22 cellular contexts compared by ENCODE assay signal in genomic region chr18:653512-653911, GRCh38. TPM values are rescaled to one million over a fixed set of nuclear protein-coding genes. Genes with fewer than 3 reads are reported as not detected.
DNase-seq lines count a peak whose midpoint lies in the region; ATAC-seq, FAIRE-seq and TF ChIP-seq lines count a peak whose summit lies in the region.
"Had no signal": no experiment of that assay in that cellular context is flagged by ENCODE, and none has a peak within 500 bp of the region (broad histone marks: within the 10 kb centered on the region; RNA-seq: fewer than 3 reads in every experiment).

No MANE protein-coding gene starts in this region.

- H3K36me3 Mint-ChIP-seq in activated CD4-positive, alpha-beta T cell treated with anti-CD3 and anti-CD28 coated beads, Interleukin-2, amount 10 ng/mL, durations not matched to agents 24 days and 14 days (ENCODE audit: low read depth), result peaks cover 6% of the 10 kb centered on the region
- peaks cover 15% of the 10 kb centered on the region in 2 donors for H3K36me3 Mint-ChIP-seq in activated naive CD4-positive, alpha-beta T cell treated with anti-CD3 and anti-CD28 coated beads, Interleukin-2, amount 50 U/mL, for 72 hours
- H3K36me3 Mint-ChIP-seq: T-cell had no signal

- H3K4me1 ChIP-seq in K562 (replicated peaks in 1 of 2; ENCODE audit: control insufficient read depth in 2 of 2, insufficient read depth in 2 of 2, low read length in 2 of 2), result peaks cover 17 to 27% of the 10 kb centered on the region in 2 experiments

- H3K79me2 ChIP-seq in K562 (ENCODE audit: control insufficient read depth, insufficient read depth, low read length), result peaks cover 38% of the 10 kb centered on the region

- no peaks in the 10 kb centered on the region for H3K27me3 Mint-ChIP-seq in activated CD4-positive, alpha-beta T cell treated with anti-CD3 and anti-CD28 coated beads, Interleukin-2, amount 10 ng/mL, durations not matched to agents 24 days and 14 days

- no peak overlapping the region for H3K4me2 ChIP-seq in K562 (ENCODE audit: insufficient read depth, low read length)
- H3K4me2 ChIP-seq: BLaER1 treated with 17β-estradiol and CSF1 and Interleukin-3, amounts not matched to agents 10 nM and 100 nM had no signal

- FAIRE-seq in K562 (lab: Jason Lieb, UNC), result no peak

- in situ Hi-C loops in K562 (cut with MboI), result no loop called here

- no peaks in the 10 kb centered on the region; the same call in 2 of the 3 replicates for H3K36me3 ChIP-seq in K562 (ENCODE audit: control insufficient read depth, insufficient read depth, low read length)
- H3K36me3 ChIP-seq: BLaER1 treated with 17β-estradiol and CSF1 and Interleukin-3, amounts not matched to agents 10 nM and 100 nM; SJCRH30 had no signal

- peak; percentile 27 for DNase-seq in activated CD4-positive, alpha-beta T cell treated with anti-CD3 and anti-CD28 coated beads, Interleukin-2, amount 10 ng/mL, durations not matched to agents 24 days and 14 days
- DNase-seq in activated CD4-positive, alpha-beta T cell treated with anti-CD3 and anti-CD28 coated beads for 48 hours, result no peak
- DNase-seq in NCI-H146 treated with DMSO at 0.1 percent for 48 hours (lab: John Stamatoyannopoulos, UW; ENCODE audit: unreplicated experiment) (peak; percentile 36), K562 (ENCODE audit: extremely low read depth in 1 of 4, low spot score in 3 of 4) (no peak)
- DNase-seq in activated naive CD4-positive, alpha-beta T cell treated with anti-CD3 and anti-CD28 coated beads, Interleukin-2, amount 50 U/mL, for 72 hours (ENCODE audit: low spot score in 2 of 2), result no peak
- DNase-seq: CD4-positive, alpha-beta T cell; DMS53; GOT3; NCI-H1092 treated with DMSO at 0.1 percent for 48 hours; NCI-H1436 treated with DMSO at 0.1 percent for 48 hours; NCI-H2029; NCI-H446; NCI-H526 treated with DMSO at 0.1 percent for 48 hours; PC-3; SJCRH30; T-cell had no signal

- no peak overlapping the region for H3K27ac Mint-ChIP-seq in activated CD4-positive, alpha-beta T cell treated with anti-CD3 and anti-CD28 coated beads, Interleukin-2, amount 10 ng/mL, durations not matched to agents 24 days and 14 days
- no peak overlapping the region for H3K27ac Mint-ChIP-seq in activated naive CD4-positive, alpha-beta T cell treated with anti-CD3 and anti-CD28 coated beads, Interleukin-2, amount 50 U/mL, for 72 hours
- H3K27ac Mint-ChIP-seq: CD4-positive, alpha-beta T cell; T-cell had no signal

- no peak overlapping the region for H2AFZ ChIP-seq in K562 (ENCODE audit: low read depth, low read length)

- no peaks in the 10 kb centered on the region for H4K20me1 ChIP-seq in K562 (replicated peaks; ENCODE audit: control insufficient read depth, insufficient read depth, low read length)
- H4K20me1 ChIP-seq: BLaER1 treated with 17β-estradiol and CSF1 and Interleukin-3, amounts not matched to agents 10 nM and 100 nM had no signal

- H3K9ac ChIP-seq in K562 (ENCODE audit: insufficient read depth in 1 of 2, low read depth in 2 of 2, low read length in 2 of 2), result no peak overlapping the region
- H3K9ac ChIP-seq: BLaER1 treated with 17β-estradiol and CSF1 and Interleukin-3, amounts not matched to agents 10 nM and 100 nM had no signal

- no peak for TF ChIP-seq CTCF in K562 (IDR thresholded peaks at IDR 0.05 in 2 of 3, conservative IDR thresholded peaks at IDR 0.05 in 1 of 3; ENCODE audit: insufficient read depth in 2 of 3, low read depth in 1 of 3, low read length in 3 of 3)

- intact Hi-C loops in activated CD4-positive, alpha-beta T cell treated with anti-CD3 and anti-CD28 coated beads, Interleukin-2, amount 10 ng/mL, durations not matched to agents 24 days and 14 days (cut with micrococcal nuclease), result no loop called here
- intact Hi-C loops in K562 (cut with micrococcal nuclease), result no loop called here

- no peaks in the 10 kb centered on the region for H3K9me3 Mint-ChIP-seq in activated CD4-positive, alpha-beta T cell treated with anti-CD3 and anti-CD28 coated beads, Interleukin-2, amount 10 ng/mL, durations not matched to agents 24 days and 14 days
- no peaks in the 10 kb centered on the region for H3K9me3 Mint-ChIP-seq in activated naive CD4-positive, alpha-beta T cell treated with anti-CD3 and anti-CD28 coated beads, Interleukin-2, amount 50 U/mL, for 72 hours
- H3K9me3 Mint-ChIP-seq: CD4-positive, alpha-beta T cell; T-cell had no signal

- no peaks in the 10 kb centered on the region for H3K9me1 ChIP-seq in K562 (ENCODE audit: control insufficient read depth, insufficient read depth, low read length)

- no peak for TF ChIP-seq RAD21 in K562 (CRISPR knock-in tag; conservative IDR thresholded peaks at IDR 0.05 in 1 of 2, IDR thresholded peaks at IDR 0.05 in 1 of 2)

- no peak overlapping the region for H3K27ac ChIP-seq in K562 (ENCODE audit: extremely low read depth, low read depth, low read length)
- H3K27ac ChIP-seq: BLaER1 treated with 17β-estradiol and CSF1 and Interleukin-3, amounts not matched to agents 10 nM and 100 nM; SJCRH30 had no signal

- WGBS in K562 (ENCODE audit: insufficient coverage, low coverage, missing lambda C conversion rate), result 93% methylated on average over 2 of the region's 2 CpGs

- CTCF ChIA-PET in K562 (lab: Yijun Ruan, JAX; ENCODE audit: low intra/inter-chr PET ratio), result no interaction called here

- H3K4me1 Mint-ChIP-seq in activated CD4-positive, alpha-beta T cell treated with anti-CD3 and anti-CD28 coated beads, Interleukin-2, amount 10 ng/mL, durations not matched to agents 24 days and 14 days, result peaks cover 25% of the 10 kb centered on the region

- no peak overlapping the region for H3K4me3 ChIP-seq in K562
- H3K4me3 ChIP-seq: BLaER1 treated with 17β-estradiol and CSF1 and Interleukin-3, amounts not matched to agents 10 nM and 100 nM; HAP-1; SJCRH30 had no signal

- no peak for ATAC-seq in K562
- ATAC-seq in activated CD4-positive, CD25-positive, alpha-beta regulatory T cell treated with anti-CD3 and anti-CD28 coated beads, Interleukin-2, amount 50 U/mL, for 24 hours, result no peak
- no peak for ATAC-seq in HG03342 (IDR thresholded peaks at IDR 0.05; ENCODE audit: unreplicated experiment)
- ATAC-seq in activated naive CD4-positive, alpha-beta T cell treated with anti-CD3 and anti-CD28 coated beads, Interleukin-2, amount 50 U/mL, for 72 hours, result no peak
- ATAC-seq: PC-3, Right ventricle myocardium inferior, T-cell had no signal

- BruUV-seq in K562 (replicated peaks; lab: Mats Ljungman, UMichigan), result no TSS peak

- H3K27me3 ChIP-seq in K562 (ENCODE audit: control insufficient read depth in 2 of 2, insufficient read depth in 2 of 2, low read length in 2 of 2), result no peaks in the 10 kb centered on the region
- H3K27me3 ChIP-seq: SJCRH30 had no signal

- H3K4me3 Mint-ChIP-seq in activated CD4-positive, alpha-beta T cell treated with anti-CD3 and anti-CD28 coated beads, Interleukin-2, amount 10 ng/mL, durations not matched to agents 24 days and 14 days, result no peak overlapping the region
- H3K4me3 Mint-ChIP-seq: CD4-positive, alpha-beta T cell; T-cell had no signal

- POLR2A ChIA-PET in K562 (lab: Yijun Ruan, JAX), result interaction anchor here (0.6 to 2.2 kb wide), 5 partner anchors 9 to 195 kb away, joined by 3 to 10 read pairs (median 4); no protein-coding TSS in a partner anchor

- TF ChIP-seq POLR2A in K562 (conservative IDR thresholded peaks at IDR 0.05), result no peak

- no peaks in the 10 kb centered on the region for H3K9me3 ChIP-seq in K562 (replicated peaks; ENCODE audit: control insufficient read depth, insufficient read depth, low read depth, low read length)
- H3K9me3 ChIP-seq: BLaER1 treated with 17β-estradiol and CSF1 and Interleukin-3, amounts not matched to agents 10 nM and 100 nM; HAP-1; SJCRH30 had no signal

- no peak for TF ChIP-seq EP300 in K562 (IDR thresholded peaks at IDR 0.05; ENCODE audit: low read length)

RNA-seq across cellular contexts. Expression of gene TYMS, which starts 3.9 kb away (rescaled TPM):
- 269 and 276 TPM in 2 replicates for total RNA-seq in activated CD4-positive, alpha-beta T cell treated with anti-CD3 and anti-CD28 coated beads, Interleukin-2, amount 10 ng/mL, durations not matched to agents 24 days and 14 days
- 56.4 and 67.1 TPM in 2 replicates for total RNA-seq in K562 (2011; cell fraction: chromatin; rRNA removed; ENCODE audit: low replicate concordance)
- total RNA-seq in K562 (2011; cell fraction: nucleolus; rRNA removed), result 67.0 and 72.2 TPM in 2 replicates
- total RNA-seq in K562 (2011; cell fraction: nucleoplasm; rRNA removed), result 71.0 and 81.6 TPM in 2 replicates
- 137 and 138 TPM in 2 replicates for total RNA-seq in K562 (2014; rRNA removed)
- 69.1 and 72.4 TPM in 2 replicates for total RNA-seq in K562 (2014; rRNA removed; fragmentation: Illumina TruSeq; extraction: Trizol)
- total RNA-seq in K562 (2015; rRNA removed; fragmentation: Illumina TruSeq; extraction: Trizol), result 83.4 and 88.8 TPM in 2 replicates
- total RNA-seq in K562 (2021), result 292 and 305 TPM in 2 replicates
- polyA plus RNA-seq in K562 (2011; rRNA removed), result 276 and 390 TPM in 2 replicates
- polyA plus RNA-seq in K562 (2011; cell fraction: cytosol; rRNA removed), result 377 and 398 TPM in 2 replicates
- polyA plus RNA-seq in K562 (2011; cell fraction: nucleus; rRNA removed), result 188 and 221 TPM in 2 replicates
- 259 and 356 TPM in 2 replicates for polyA plus RNA-seq in K562 (2012)
- polyA plus RNA-seq in K562 (2014; fragmentation: Illumina TruSeq; extraction: Trizol), result 381 and 409 TPM in 2 replicates
- polyA plus RNA-seq in K562 (2014; fragmentation: Nextera tagmentation; extraction: Ambion mirVana), result 100 to 1,000 TPM; 168 to 175 TPM
- polyA plus RNA-seq in K562 (2014; rRNA removed), result 302 and 311 TPM in 2 replicates
- polyA minus RNA-seq in K562 (2011; rRNA and poly(A)+ RNA removed), result 346 and 403 TPM in 2 replicates
- polyA minus RNA-seq in K562 (2011; cell fraction: cytosol; rRNA and poly(A)+ RNA removed), result 213 and 291 TPM in 2 replicates
- 40.8 and 82.9 TPM in 2 replicates for polyA minus RNA-seq in K562 (2011; cell fraction: nucleus; rRNA and poly(A)+ RNA removed)
- total RNA-seq in activated naive CD4-positive, alpha-beta T cell treated with anti-CD3 and anti-CD28 coated beads, Interleukin-2, amount 50 U/mL, for 72 hours, result 100 to 1,000 TPM; 344 to 378 TPM

RNA-seq across cellular contexts. Expression of gene CLUL1, which starts 56.7 kb away (rescaled TPM):
- total RNA-seq in activated CD4-positive, alpha-beta T cell treated with anti-CD3 and anti-CD28 coated beads, Interleukin-2, amount 10 ng/mL, durations not matched to agents 24 days and 14 days, result not detected in 2 replicates
- total RNA-seq in K562 (2011; cell fraction: chromatin; rRNA removed; ENCODE audit: low replicate concordance), result 0.16 and 2.2 TPM in 2 replicates
- total RNA-seq in K562 (2011; cell fraction: nucleolus; rRNA removed), result 1.0 TPM in 1 of 2 replicates, not detected in the other
- total RNA-seq in K562 (2011; cell fraction: nucleoplasm; rRNA removed), result 0.51 TPM in 1 of 2 replicates, not detected in the other
- total RNA-seq in K562 (2014; rRNA removed) (0.86 TPM in 1 of 2 replicates, not detected in the other), K562 (2014; rRNA removed; fragmentation: Illumina TruSeq; extraction: Trizol) (0.40 and 0.41 TPM in 2 replicates), K562 (2015; rRNA removed; fragmentation: Illumina TruSeq; extraction: Trizol) (0.76 TPM in 1 of 2 replicates, not detected in the other), K562 (2021) (not detected in 2 replicates)
- polyA plus RNA-seq in K562 (2011; rRNA removed) (0.49 and 0.80 TPM in 2 replicates), K562 (2014; fragmentation: Illumina TruSeq; extraction: Trizol) (0.28 TPM in 1 of 2 replicates, not detected in the other), K562 (2014; fragmentation: Nextera tagmentation; extraction: Ambion mirVana) (under 1 TPM; 0.32 to 0.70 TPM), K562 (2014; rRNA removed) (0.30 and 0.41 TPM in 2 replicates)
- polyA plus RNA-seq in K562 (2011; cell fraction: cytosol; rRNA removed), result 0.09 and 0.27 TPM in 2 replicates
- 0.67 and 1.1 TPM in 2 replicates for polyA plus RNA-seq in K562 (2011; cell fraction: nucleus; rRNA removed)
- polyA plus RNA-seq in K562 (2012), result 0.43 and 0.54 TPM in 2 replicates
- 0.84 and 1.3 TPM in 2 replicates for polyA minus RNA-seq in K562 (2011; rRNA and poly(A)+ RNA removed)
- not detected in 2 replicates for polyA minus RNA-seq in K562 (2011; cell fraction: cytosol; rRNA and poly(A)+ RNA removed)
- 1.00 TPM in 1 of 2 replicates, not detected in the other for polyA minus RNA-seq in K562 (2011; cell fraction: nucleus; rRNA and poly(A)+ RNA removed)
- total RNA-seq in activated naive CD4-positive, alpha-beta T cell treated with anti-CD3 and anti-CD28 coated beads, Interleukin-2, amount 50 U/mL, for 72 hours, result not detected
- total RNA-seq: CD4-positive, alpha-beta T cell; PC-3; SJCRH30 had no signal
- polyA plus RNA-seq: AG04450 had no signal

RNA-seq across cellular contexts. Expression of gene ENOSF1, which starts 58.9 kb away (rescaled TPM):
- total RNA-seq in activated CD4-positive, alpha-beta T cell treated with anti-CD3 and anti-CD28 coated beads, Interleukin-2, amount 10 ng/mL, durations not matched to agents 24 days and 14 days, result 85.2 and 91.8 TPM in 2 replicates
- 450 and 471 TPM in 2 replicates for total RNA-seq in K562 (2011; cell fraction: chromatin; rRNA removed; ENCODE audit: low replicate concordance)
- total RNA-seq in K562 (2011; cell fraction: nucleolus; rRNA removed), result 248 and 273 TPM in 2 replicates
- 343 and 442 TPM in 2 replicates for total RNA-seq in K562 (2011; cell fraction: nucleoplasm; rRNA removed)
- total RNA-seq in K562 (2014; rRNA removed), result 36.0 and 42.2 TPM in 2 replicates
- 48.0 and 49.8 TPM in 2 replicates for total RNA-seq in K562 (2014; rRNA removed; fragmentation: Illumina TruSeq; extraction: Trizol)
- 40.5 and 44.5 TPM in 2 replicates for total RNA-seq in K562 (2015; rRNA removed; fragmentation: Illumina TruSeq; extraction: Trizol)
- 60.0 and 66.4 TPM in 2 replicates for total RNA-seq in K562 (2021)
- 46.5 and 50.9 TPM in 2 replicates for polyA plus RNA-seq in K562 (2011; rRNA removed)
- 18.7 and 22.2 TPM in 2 replicates for polyA plus RNA-seq in K562 (2011; cell fraction: cytosol; rRNA removed)
- polyA plus RNA-seq in K562 (2011; cell fraction: nucleus; rRNA removed), result 202 and 262 TPM in 2 replicates
- polyA plus RNA-seq in K562 (2012), result 37.6 and 66.2 TPM in 2 replicates
- 49.4 and 57.3 TPM in 2 replicates for polyA plus RNA-seq in K562 (2014; fragmentation: Illumina TruSeq; extraction: Trizol)
- 10 to 100 TPM; 15.5 to 20.0 TPM for polyA plus RNA-seq in K562 (2014; fragmentation: Nextera tagmentation; extraction: Ambion mirVana)
- polyA plus RNA-seq in K562 (2014; rRNA removed), result 54.0 and 60.1 TPM in 2 replicates
- 74.8 and 77.4 TPM in 2 replicates for polyA minus RNA-seq in K562 (2011; rRNA and poly(A)+ RNA removed)
- 26.4 and 36.0 TPM in 2 replicates for polyA minus RNA-seq in K562 (2011; cell fraction: cytosol; rRNA and poly(A)+ RNA removed)
- 100 and 101 TPM in 2 replicates for polyA minus RNA-seq in K562 (2011; cell fraction: nucleus; rRNA and poly(A)+ RNA removed)
- total RNA-seq in activated naive CD4-positive, alpha-beta T cell treated with anti-CD3 and anti-CD28 coated beads, Interleukin-2, amount 50 U/mL, for 72 hours, result 10 to 100 TPM; 51.8 to 83.8 TPM

Comparison
In these comparisons a context has a peak if more than half of its experiments do, and no peak if none do; other contexts are left out.
1. DNase-seq: peak in activated CD4-positive, alpha-beta T cell treated with anti-CD3 and anti-CD28 coated beads, Interleukin-2, amount 10 ng/mL, durations not matched to agents 24 days and 14 days (single experiment) and NCI-H146 treated with DMSO at 0.1 percent for 48 hours (single experiment); none in activated CD4-positive, alpha-beta T cell treated with anti-CD3 and anti-CD28 coated beads for 48 hours (single experiment), K562 (0 of 4) and activated naive CD4-positive, alpha-beta T cell treated with anti-CD3 and anti-CD28 coated beads, Interleukin-2, amount 50 U/mL, for 72 hours (0 of 2).